Comparison of ENCODE assay signal across 8 cellular contexts in the genomic region with DNA sequence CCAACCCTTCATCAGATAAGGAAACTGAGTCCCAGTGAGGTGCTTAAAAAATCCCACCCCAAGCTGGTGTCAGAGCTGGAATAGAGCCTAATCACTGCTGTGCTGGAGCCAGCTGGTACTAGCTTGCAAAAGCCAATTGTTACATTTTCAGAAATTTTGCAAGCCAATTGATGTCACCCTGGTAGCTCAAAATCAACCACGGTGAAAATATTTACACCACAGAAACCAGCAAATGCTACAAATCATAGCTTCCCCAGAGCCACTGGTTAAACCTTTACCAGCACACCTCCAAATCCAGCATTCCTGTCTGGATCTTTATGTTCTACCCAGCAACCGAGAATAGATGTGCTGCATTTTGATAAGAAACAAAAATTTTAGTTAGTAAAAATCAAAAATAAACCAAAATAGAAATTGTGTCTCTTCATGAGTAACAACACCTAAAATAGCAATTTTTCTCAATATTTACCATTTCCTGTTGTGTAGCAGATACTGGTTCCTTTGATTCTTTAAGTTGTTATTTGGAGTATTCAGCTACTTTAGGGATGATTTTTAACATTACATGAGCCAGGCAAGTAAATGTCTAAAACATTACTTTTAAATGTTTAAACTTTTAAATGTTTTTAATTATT. TPM values are rescaled to one million over a fixed set of nuclear protein-coding genes. Genes with fewer than 3 reads are reported as not detected.
DNase-seq lines count a peak whose midpoint lies in the region; ATAC-seq, FAIRE-seq and TF ChIP-seq lines count a peak whose summit lies in the region.

No MANE protein-coding gene starts in this region.

- H3K4me1 Mint-ChIP-seq in activated naive CD4-positive, alpha-beta T cell treated with anti-CD3 and anti-CD28 coated beads, Interleukin-2, amount 10 ng/mL, durations not matched to agents 7 days and 5 days = peaks cover 4% of the 10 kb centered on the region

- peak overlapping the region; percentile 73 for H3K27ac ChIP-seq in rectal smooth muscle tissue (ENCODE audit: low read depth, low read length)

- DNase-seq in HCEC 1CT (peak; percentile 45), NCI-H1694 treated with DMSO at 0.1 percent for 48 hours (lab: John Stamatoyannopoulos, UW) (peak; percentile 41), epithelial cell of proximal tubule (ENCODE audit: low read depth) (peak; percentile 63), NCI-H187 (lab: John Stamatoyannopoulos, UW) (no peak), HTR-8/SVneo (ENCODE audit: insufficient read length, low spot score) (no peak)
- DNase-seq in activated naive CD4-positive, alpha-beta T cell treated with anti-CD3 and anti-CD28 coated beads, Interleukin-2, amount 10 ng/mL, durations not matched to agents 7 days and 5 days = no peak

- no peak overlapping the region for H3K27ac Mint-ChIP-seq in activated naive CD4-positive, alpha-beta T cell treated with anti-CD3 and anti-CD28 coated beads, Interleukin-2, amount 10 ng/mL, durations not matched to agents 7 days and 5 days

- H3K9ac ChIP-seq in rectal smooth muscle tissue (ENCODE audit: low read length) = no peak overlapping the region

- H3K4me3 Mint-ChIP-seq in activated naive CD4-positive, alpha-beta T cell treated with anti-CD3 and anti-CD28 coated beads, Interleukin-2, amount 10 ng/mL, durations not matched to agents 7 days and 5 days = no peak overlapping the region

- TF ChIP-seq CTCF in epithelial cell of proximal tubule (conservative IDR thresholded peaks at IDR 0.05; ENCODE audit: low read depth, low read length) = no peak

- no peak overlapping the region for H3K4me3 ChIP-seq in epithelial cell of proximal tubule (ENCODE audit: low read depth, low read length)
- H3K4me3 ChIP-seq in rectal smooth muscle tissue (ENCODE audit: low read length) = no peak overlapping the region

- H3K36me3 ChIP-seq in rectal smooth muscle tissue (ENCODE audit: control insufficient read depth, insufficient read depth, low read length) = no peaks in the 10 kb centered on the region

- no peaks in the 10 kb centered on the region for H3K9me3 Mint-ChIP-seq in activated naive CD4-positive, alpha-beta T cell treated with anti-CD3 and anti-CD28 coated beads, Interleukin-2, amount 10 ng/mL, durations not matched to agents 7 days and 5 days

- ATAC-seq in GM18511 (IDR thresholded peaks at IDR 0.05; ENCODE audit: unreplicated experiment) = peak; percentile 64

- CTCF ChIA-PET in activated naive CD4-positive, alpha-beta T cell treated with anti-CD3 and anti-CD28 coated beads, Interleukin-2, amount 10 ng/mL, durations not matched to agents 7 days and 5 days (lab: Charles Lee) = no interaction called here

- H3K27me3 ChIP-seq in rectal smooth muscle tissue (ENCODE audit: control insufficient read depth, insufficient read depth, low read length) = no peaks in the 10 kb centered on the region

- peaks cover 3% of the 10 kb centered on the region for H3K27me3 Mint-ChIP-seq in activated naive CD4-positive, alpha-beta T cell treated with anti-CD3 and anti-CD28 coated beads, Interleukin-2, amount 10 ng/mL, durations not matched to agents 7 days and 5 days

- FAIRE-seq in HTR-8/SVneo (lab: Jason Lieb, UNC) = no peak

- no peaks in the 10 kb centered on the region for H3K36me3 Mint-ChIP-seq in activated naive CD4-positive, alpha-beta T cell treated with anti-CD3 and anti-CD28 coated beads, Interleukin-2, amount 10 ng/mL, durations not matched to agents 7 days and 5 days

- peaks cover 16% of the 10 kb centered on the region for H3K4me1 ChIP-seq in rectal smooth muscle tissue (ENCODE audit: control insufficient read depth, insufficient read depth, low read length)

RNA-seq across cellular contexts. Expression of a gene that starts 7.2 kb away (rescaled TPM):
- 1.5 and 1.7 TPM in 2 replicates for total RNA-seq in epithelial cell of proximal tubule

Comparison
In these comparisons a context has a peak if more than half of its experiments do, and no peak if none do; other contexts are left out.
1. DNase-seq: peak in HCEC 1CT (single experiment), NCI-H1694 treated with DMSO at 0.1 percent for 48 hours (single experiment) and epithelial cell of proximal tubule (single experiment); none in activated naive CD4-positive, alpha-beta T cell treated with anti-CD3 and anti-CD28 coated beads, Interleukin-2, amount 10 ng/mL, durations not matched to agents 7 days and 5 days (single experiment), NCI-H187 (0 of 2) and HTR-8/SVneo (single experiment).